ENCODE assay signal across 8 cellular contexts in the genomic region with DNA sequence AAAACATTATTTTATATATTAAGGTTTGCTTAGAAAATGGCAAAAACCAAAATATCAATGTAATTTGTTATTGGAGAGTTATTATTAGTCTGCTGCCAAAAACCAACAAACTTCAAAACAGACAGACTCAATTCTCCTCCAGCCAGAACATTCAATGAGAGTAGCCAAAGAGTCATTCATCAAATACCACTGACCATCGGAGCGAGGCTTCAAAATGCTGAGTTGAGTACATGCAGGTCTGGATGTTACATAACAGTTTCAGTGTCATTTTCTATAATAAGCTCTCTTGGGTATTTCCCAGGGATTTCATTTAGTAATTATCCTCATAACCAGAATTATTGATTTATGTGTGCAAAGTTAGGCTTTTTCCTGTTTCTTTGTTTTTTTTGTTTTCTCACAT. TPM values are rescaled to one million over a fixed set of nuclear protein-coding genes. Genes with fewer than 3 reads are reported as not detected.
"Had no signal": no experiment of that assay in that cellular context is flagged by ENCODE, and none has a peak within 500 bp of the region (broad histone marks: within the 10 kb centered on the region; RNA-seq: fewer than 3 reads in every experiment).

No MANE protein-coding gene starts in this region.

- FAIRE-seq: HTR-8/SVneo had no signal

- H3K9ac ChIP-seq: GM23248 had no signal

- H3K9me3 Mint-ChIP-seq: HFFc6 had no signal

- H3K4me1 ChIP-seq: HAP-1 had no signal

- H3K9me3 ChIP-seq: HAP-1 had no signal

- H3K4me3 ChIP-seq: GM23248, HAP-1 had no signal

- H3K4me3 Mint-ChIP-seq: HFFc6 had no signal

- H3K27ac Mint-ChIP-seq: HFFc6 had no signal

- DNase-seq: GM23248, GOT3, H7, HFFc6, IMR-90 had no signal

- H3K27ac ChIP-seq: GM23248 had no signal

- H3K36me3 ChIP-seq: HAP-1 had no signal

RNA-seq across cellular contexts. Expression of gene CHST1, which starts 42.6 kb away (rescaled TPM):
- total RNA-seq: GM23248, HT-29, IMR-90 had no signal
